Comparison of ENCODE assay signal across 1 cellular context in the genomic region with DNA sequence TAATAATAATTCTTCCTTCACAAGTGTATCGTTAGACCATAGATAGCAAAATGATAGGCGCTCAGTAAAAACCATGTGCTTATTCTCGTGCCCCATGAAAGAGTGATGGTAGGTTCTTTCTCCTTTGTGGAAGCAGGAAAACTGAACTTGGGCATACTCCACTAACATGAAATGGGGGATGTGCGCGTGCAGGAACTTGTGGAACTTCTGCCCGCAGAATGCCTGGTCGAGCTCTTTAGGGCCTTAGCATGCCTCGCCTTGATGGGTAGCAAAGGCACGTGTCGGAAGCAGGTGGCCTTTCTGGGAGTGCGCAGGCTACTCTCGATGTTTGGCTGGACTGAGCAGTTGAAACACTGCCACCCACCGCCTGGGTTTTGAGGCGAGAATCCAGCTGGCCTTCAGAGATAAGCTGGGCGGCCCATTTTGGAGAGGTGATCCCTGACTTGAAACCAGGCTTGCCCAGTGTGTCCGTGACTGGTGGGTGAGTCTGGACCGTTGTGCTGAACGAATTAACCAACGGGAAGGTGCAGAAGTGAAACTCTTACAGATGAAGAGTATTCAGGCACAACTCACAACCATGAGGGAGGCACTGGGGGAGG.
A peak's percentile ranks its signal among the peaks of the same experiment; 100 is the strongest.
TF ChIP-seq lines count a peak whose summit lies in the region.

No MANE protein-coding gene starts in this region.

TF ChIP-seq in endothelial cell of umbilical vein, 7 proteins besides CTCF, POLR2A, EP300 and RAD21:
- TF ChIP-seq, protein P1, sequence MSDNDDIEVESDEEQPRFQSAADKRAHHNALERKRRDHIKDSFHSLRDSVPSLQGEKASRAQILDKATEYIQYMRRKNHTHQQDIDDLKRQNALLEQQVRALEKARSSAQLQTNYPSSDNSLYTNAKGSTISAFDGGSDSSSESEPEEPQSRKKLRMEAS (IDR thresholded peaks at IDR 0.05; ENCODE audit: insufficient read depth, insufficient read length), result peak; percentile 48
- no peak for TF ChIP-seq JUN (IDR thresholded peaks at IDR 0.05; ENCODE audit: borderline replicate concordance, insufficient read depth, insufficient read length, low read depth)
